Comparison of ENCODE assay signal across 8 cellular contexts in the genomic region with DNA sequence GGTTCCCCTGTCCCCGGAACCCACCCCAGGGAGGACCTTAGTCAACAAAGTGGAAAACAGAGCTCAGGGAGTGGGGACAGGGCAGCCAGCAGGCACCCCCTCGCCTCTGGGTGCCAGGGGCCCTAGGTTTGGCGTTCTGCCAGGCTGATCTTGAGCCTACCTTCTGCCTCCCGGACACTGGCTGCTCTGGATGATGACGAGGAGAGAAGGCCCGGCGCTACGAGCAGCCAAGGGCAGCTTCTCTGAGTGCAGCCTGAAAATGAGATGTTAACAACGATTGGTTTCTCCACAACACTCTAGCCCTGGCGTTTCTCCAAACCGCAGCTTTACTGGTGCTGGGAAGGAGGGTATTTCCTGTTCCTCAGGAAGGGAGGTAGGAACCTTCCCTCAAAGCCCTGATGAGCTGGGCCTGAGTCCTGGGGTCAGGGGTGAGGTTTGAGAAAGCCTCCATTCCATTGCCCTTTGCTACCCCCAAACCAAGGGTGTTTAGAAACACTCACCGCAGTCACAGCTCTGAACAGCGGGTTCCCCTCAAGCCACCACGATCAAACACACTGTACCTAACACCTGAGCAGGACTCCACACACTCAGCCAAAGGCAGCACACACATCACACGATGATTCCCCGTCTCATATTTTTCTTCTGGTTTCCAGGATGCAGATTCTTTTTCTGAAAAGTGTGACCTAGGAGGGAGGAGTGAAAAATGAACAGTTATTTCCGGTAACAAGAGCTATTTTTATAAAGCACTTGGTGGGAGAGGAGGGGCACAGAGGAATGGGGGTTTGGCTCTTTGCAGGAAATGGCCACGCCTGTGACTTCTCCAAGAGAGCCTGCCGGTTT. TPM values are rescaled to one million over a fixed set of nuclear protein-coding genes. Genes with fewer than 3 reads are reported as not detected.
DNase-seq lines count a peak whose midpoint lies in the region; ATAC-seq and TF ChIP-seq lines count a peak whose summit lies in the region.

A gene (minus strand): TSS at position 709 of the 840 bp plus-strand sequence. CDS start 1,054 bp downstream, outside the sequence.

- H3K9me3 Mint-ChIP-seq in HFFc6, result no peaks in the 10 kb centered on the region

- H3K27ac Mint-ChIP-seq in HFFc6, result peak within 1 kb of the TSS; percentile 99

- peak within 1 kb of the TSS; percentile 58 to 81 for H3K9ac ChIP-seq in stomach smooth muscle (ENCODE audit: low read length in 2 of 2)

- peaks cover 30% of the 10 kb centered on the region for H3K4me1 Mint-ChIP-seq in HFFc6 (ENCODE audit: low read depth)

- H3K27me3 Mint-ChIP-seq in HFFc6 (ENCODE audit: insufficient read depth), result peaks cover 2% of the 10 kb centered on the region

- peak; percentile 20 for DNase-seq in D341Med (ENCODE audit: low spot score)
- DNase-seq in HFFc6, result peak; percentile 98
- peak; percentile 84 for DNase-seq in NCI-H345 (lab: John Stamatoyannopoulos, UW)
- peak; percentile 53 for DNase-seq in activated CD4-positive, alpha-beta T cell treated with anti-CD3 and anti-CD28 coated beads, Interleukin-2, amount 50 U/mL, for 1 hour
- peak; percentile 51 for DNase-seq in effector CD8-positive, alpha-beta T cell (lab: John Stamatoyannopoulos, UW)
- DNase-seq in mucosa of descending colon, result peak; percentile 84 to 92 (median 86)

- H3K4me3 ChIP-seq in mucosa of descending colon (no peak within 1 kb of the TSS), stomach smooth muscle (ENCODE audit: low read length in 2 of 2) (peak within 1 kb of the TSS; percentile 38 to 76)

- H3K4me3 Mint-ChIP-seq in HFFc6, result peak within 1 kb of the TSS; percentile 88

- peak within 1 kb of the TSS; percentile 80 for H3K27ac ChIP-seq in stomach smooth muscle (ENCODE audit: low read length)

- H3K4me1 ChIP-seq in mucosa of descending colon (ENCODE audit: low read depth) (peaks cover 15% of the 10 kb centered on the region), stomach smooth muscle (ENCODE audit: control insufficient read depth, insufficient read depth, low read length) (peaks cover 21% of the 10 kb centered on the region)

- TF ChIP-seq CTCF in HFFc6 (IDR thresholded peaks at IDR 0.05) (peak; percentile 25; the same call in 1 of the 2 replicates), mucosa of descending colon (IDR thresholded peaks at IDR 0.05) (no peak)

- H3K27me3 ChIP-seq in stomach smooth muscle (ENCODE audit: control insufficient read depth in 1 of 2, insufficient read depth in 2 of 2, low read length in 2 of 2), result no peaks in the 10 kb centered on the region

- peak; percentile 84 for ATAC-seq in mucosa of descending colon
- no peak for ATAC-seq in HG03280 (IDR thresholded peaks at IDR 0.05; ENCODE audit: unreplicated experiment)

- H3K36me3 ChIP-seq in mucosa of descending colon (ENCODE audit: low read depth) (no peaks in the 10 kb centered on the region), stomach smooth muscle (ENCODE audit: control insufficient read depth in 2 of 2, insufficient read depth in 2 of 2, low read length in 2 of 2) (no peaks in the 10 kb centered on the region)

- peaks cover 12% of the 10 kb centered on the region for H3K36me3 Mint-ChIP-seq in HFFc6 (ENCODE audit: low read depth)

- intact Hi-C loops in mucosa of descending colon (cut with DNase I, micrococcal nuclease), result no loop called here

- H3K9me3 ChIP-seq in mucosa of descending colon, result no peaks in the 10 kb centered on the region
- H3K9me3 ChIP-seq in stomach smooth muscle (ENCODE audit: control insufficient read depth in 2 of 2, low read length in 2 of 2), result no peaks in the 10 kb centered on the region

RNA-seq across cellular contexts. Expression of the gene that starts here (rescaled TPM):
- total RNA-seq in HFFc6 (2021; fragmentation: NEBNext Ultra II Directional; extraction: Animal tissue kit (Norgen Biotek cat#: 25700)), result 10 to 100 TPM; 68.8 to 99.6 (median 87.9) TPM
- total RNA-seq in mucosa of descending colon, result 10 to 100 TPM; 27.0 to 63.3 (median 31.1) TPM

Comparison
In these comparisons a context has a peak if more than half of its experiments do, and no peak if none do; other contexts are left out.
1. DNase-seq: peak in every context shown above with its lines; median percentile 98 in HFFc6; 86 in mucosa of descending colon; 84 in NCI-H345; 53 in activated CD4-positive, alpha-beta T cell treated with anti-CD3 and anti-CD28 coated beads, Interleukin-2, amount 50 U/mL, for 1 hour; 51 in effector CD8-positive, alpha-beta T cell; 20 in D341Med.